In genomic region chr1:7690076-7690475, GRCh38 we compare ENCODE assay signal across 33 cellular contexts.
"Had no signal": no experiment of that assay in that cellular context is flagged by ENCODE, and none has a peak within 500 bp of the region (broad histone marks: within the 10 kb centered on the region; RNA-seq: fewer than 3 reads in every experiment).

No MANE protein-coding gene starts in this region.

- H3K4me3 Mint-ChIP-seq: activated CD4-positive, alpha-beta T cell treated with anti-CD3 and anti-CD28 coated beads, Interleukin-2, amount 10 ng/mL, durations not matched to agents 24 days and 14 days; activated CD8-positive, alpha-beta T cell treated with anti-CD3 and anti-CD28 coated beads for 36 hours; activated naive CD8-positive, alpha-beta T cell treated with anti-CD3 and anti-CD28 coated beads for 36 hours; activated T-cell treated with anti-CD3 and anti-CD28 coated beads, Interleukin-2, amount 50 U/mL, for 72 hours; activated T-helper 17 cell treated with anti-CD3 and anti-CD28 coated beads, Interleukin-2, amount 50 U/mL, for 72 hours had no signal

- H3K27me3 ChIP-seq: brain microvascular endothelial cell, Peyer's patch had no signal

- H3K27ac ChIP-seq: brain microvascular endothelial cell, KMS-11, Peyer's patch, RWPE1, WERI-Rb-1 had no signal

- ATAC-seq: activated CD8-positive, alpha-beta T cell treated with anti-CD3 and anti-CD28 coated beads for 36 hours; activated T-cell treated with anti-CD3 and anti-CD28 coated beads, Interleukin-2, amount 50 U/mL, for 72 hours; PC-3; Right ventricle myocardium inferior; SK-N-SH treated with all-trans-retinoic acid at 6 μM for 48 hours had no signal

- H3K4me1 Mint-ChIP-seq: activated CD4-positive, alpha-beta T cell treated with anti-CD3 and anti-CD28 coated beads, Interleukin-2, amount 10 ng/mL, durations not matched to agents 24 days and 14 days; activated naive CD8-positive, alpha-beta T cell treated with anti-CD3 and anti-CD28 coated beads for 36 hours; activated T-helper 17 cell treated with anti-CD3 and anti-CD28 coated beads, Interleukin-2, amount 50 U/mL, for 72 hours had no signal

- H3K4me3 ChIP-seq: Peyer's patch had no signal

- H3K9me3 ChIP-seq: Peyer's patch had no signal

- H3K4me2 ChIP-seq: KMS-11 had no signal

- H3K36me3 ChIP-seq: brain microvascular endothelial cell, Peyer's patch, WERI-Rb-1 had no signal

- H3K4me1 ChIP-seq: Peyer's patch had no signal

- DNase-seq: activated CD4-positive, alpha-beta T cell treated with anti-CD3 and anti-CD28 coated beads, Interleukin-2, amount 10 ng/mL, durations not matched to agents 24 days and 14 days; activated CD4-positive, alpha-beta T cell treated with anti-CD3 and anti-CD28 coated beads, Interleukin-2, amount 50 U/mL, for 4 hours; activated CD8-positive, alpha-beta T cell treated with anti-CD3 and anti-CD28 coated beads for 36 hours; activated effector memory CD4-positive, alpha-beta T cell treated with anti-CD3 and anti-CD28 coated beads, Interleukin-2, amount 50 U/mL, for 16 hours; activated naive CD4-positive, alpha-beta T cell; activated naive CD4-positive, alpha-beta T cell treated with anti-CD3 and anti-CD28 coated beads, Interleukin-2, amount 50 U/mL, for 16 hours; activated naive CD8-positive, alpha-beta T cell treated with anti-CD3 and anti-CD28 coated beads for 36 hours; activated T-cell treated with anti-CD3 and anti-CD28 coated beads, Interleukin-2, amount 50 U/mL, for 72 hours; amniotic stem cell; brain microvascular endothelial cell; central memory CD4-positive, alpha-beta T cell; NCI-H1105 treated with DMSO at 0.1 percent for 48 hours; NCI-H1436; NCI-H1694; NCI-H1930; NCI-H2081 treated with DMSO at 0.1 percent for 48 hours; NCI-H226; NCI-H446 treated with DMSO at 0.1 percent for 48 hours; NCI-H69; NK-92 treated with Interleukin-12 subunit alpha and Interleukin-12 subunit beta, amount 100 ng/mL, for 24 hours; PC-3; Peyer's patch; SIG-M5; SW 1271; T-helper 1 cell; T-helper 2 cell; T-helper 9 cell; WERI-Rb-1 had no signal

- H3K27ac Mint-ChIP-seq: activated CD4-positive, alpha-beta T cell treated with anti-CD3 and anti-CD28 coated beads, Interleukin-2, amount 10 ng/mL, durations not matched to agents 24 days and 14 days; activated CD8-positive, alpha-beta T cell treated with anti-CD3 and anti-CD28 coated beads for 36 hours; activated naive CD8-positive, alpha-beta T cell treated with anti-CD3 and anti-CD28 coated beads for 36 hours; activated T-cell treated with anti-CD3 and anti-CD28 coated beads, Interleukin-2, amount 50 U/mL, for 72 hours; activated T-helper 17 cell treated with anti-CD3 and anti-CD28 coated beads, Interleukin-2, amount 50 U/mL, for 72 hours had no signal

- H3K9ac ChIP-seq: KMS-11 had no signal
